ENCODE assay signal across 8 cellular contexts in genomic region chr15:76336254-76337046, GRCh38. TPM values are rescaled to one million over a fixed set of nuclear protein-coding genes. Genes with fewer than 3 reads are reported as not detected.
DNase-seq lines count a peak whose midpoint lies in the region; ATAC-seq and TF ChIP-seq lines count a peak whose summit lies in the region.

Gene ISL2 (plus strand): TSS chr15:76336773. CDS start chr15:76336884, 111 bp downstream.

- TF ChIP-seq CTCF in dorsolateral prefrontal cortex (IDR thresholded peaks at IDR 0.05 in 54 of 56, conservative IDR thresholded peaks at IDR 0.05 in 2 of 56; ENCODE audit: low read depth in 1 of 56, partially characterized antibody in 56 of 56) (no peak), PC-9 (conservative IDR thresholded peaks at IDR 0.05) (no peak)

- CTCF ChIA-PET in PC-9 (lab: Charles Lee): interaction anchor here (0.6 kb wide), 2 partner anchors 136 to 293 kb away, joined by 4 to 5 read pairs; no protein-coding TSS in a partner anchor

- no peaks in the 10 kb centered on the region for H3K79me2 ChIP-seq in PC-9 (ENCODE audit: low read depth)

- no TSS peak for BruUV-seq in PC-9 (replicated peaks; lab: Mats Ljungman, UMichigan)

- H3K9me2 ChIP-seq in PC-9 (ENCODE audit: insufficient read depth): no peaks in the 10 kb centered on the region

- no peaks in the 10 kb centered on the region for H3K4me1 ChIP-seq in PC-9 (replicated peaks; ENCODE audit: insufficient read depth)

- H3F3A ChIP-seq in PC-9 (ENCODE audit: insufficient read depth, low read depth): no peaks in the 10 kb centered on the region

- no peak within 1 kb of the TSS for H3K4me2 ChIP-seq in PC-9

- in situ Hi-C loops in KBM-7 (cut with MboI; ENCODE audit: low pct_unique_long_range_greater_than_20kb, low sequenced_read_pairs): no loop called here

- H3K27ac ChIP-seq in dorsolateral prefrontal cortex (peak within 1 kb of the TSS in 2 of 59 donors; percentile 39 to 42), PC-9 (no peak within 1 kb of the TSS)

- intact Hi-C loops in dorsolateral prefrontal cortex (cut with DNase I) (loop anchor here in 1 of 2 donors (10.0 kb wide), 1 partner anchor 152 kb away; no protein-coding TSS in a partner anchor), PC-9 (cut with micrococcal nuclease; ENCODE audit: unreplicated experiment) (no loop called here)

- POLR2A ChIA-PET in PC-9 (lab: Charles Lee; ENCODE audit: unreplicated experiment): interaction anchor here (0.6 kb wide), 1 partner anchor 123 kb away, joined by 10 read pairs; no protein-coding TSS in a partner anchor

- H3K4me3 ChIP-seq in dorsolateral prefrontal cortex (peak within 1 kb of the TSS in 54 of 59 donors; percentile 3 to 62 (median 36)), PC-9 (no peak within 1 kb of the TSS)

- no peak within 1 kb of the TSS for H2AFZ ChIP-seq in PC-9

- DNase-seq in EH (ENCODE audit: low read depth) (peak; percentile 99), KBM-7 (peak; percentile 99), T1000 (lab: John Stamatoyannopoulos, UW) (peak; percentile 94), dorsolateral prefrontal cortex (peak in 9 of 10 donors; percentile 38 to 85 (median 60)), medulla oblongata (ENCODE audit: extremely low spot score) (peak; percentile 46), PC-9 (no peak)
- DNase-seq in stimulated activated CD8-positive, alpha-beta memory T cell treated with anti-CD3 and anti-CD28 coated beads, Interleukin-2, amount 100 ng/mL, for 48 hours (ENCODE audit: low read depth in 2 of 2): peak; percentile 70 to 79

- no peaks in the 10 kb centered on the region for H3K9me3 ChIP-seq in PC-9 (ENCODE audit: insufficient read depth, low read depth)

- peaks cover 6 to 92% (median 82%) of the 10 kb centered on the region in 45 donors for H3K27me3 ChIP-seq in dorsolateral prefrontal cortex
- H3K27me3 ChIP-seq in PC-9 (ENCODE audit: insufficient read depth, low read depth): no peaks in the 10 kb centered on the region

- ATAC-seq in GM21529 (IDR thresholded peaks at IDR 0.05; ENCODE audit: unreplicated experiment): peak; percentile 54

- H3K36me3 ChIP-seq in PC-9 (ENCODE audit: low read depth): no peaks in the 10 kb centered on the region

- no peaks in the 10 kb centered on the region for H4K20me1 ChIP-seq in PC-9 (ENCODE audit: insufficient read depth)

RNA-seq across cellular contexts. Expression of gene ISL2, which starts in this region (rescaled TPM):
- 1 to 10 TPM in 2 of 120 experiments, under 1 TPM in 35, not detected in 83; 0.29 to 1.3 (median 0.46) TPM for total RNA-seq in dorsolateral prefrontal cortex
- 0.24 and 0.63 TPM in 2 replicates for total RNA-seq in PC-9 (2021)

Comparison
In these comparisons a context has a peak if more than half of its experiments do, and no peak if none do; other contexts are left out.
1. DNase-seq: peak in EH (single experiment), KBM-7 (single experiment), T1000 (single experiment), dorsolateral prefrontal cortex (9 of 10), medulla oblongata (single experiment) and stimulated activated CD8-positive, alpha-beta memory T cell treated with anti-CD3 and anti-CD28 coated beads, Interleukin-2, amount 100 ng/mL, for 48 hours (2 of 2); none in PC-9 (0 of 2).